ENCODE assay signal across 18 cellular contexts in genomic region chr11:111645657-111646316, GRCh38. TPM values are rescaled to one million over a fixed set of nuclear protein-coding genes. Genes with fewer than 3 reads are reported as not detected.
DNase-seq lines count a peak whose midpoint lies in the region; ATAC-seq and TF ChIP-seq lines count a peak whose summit lies in the region.
"Had no signal": no experiment of that assay in that cellular context is flagged by ENCODE, and none has a peak within 500 bp of the region (broad histone marks: within the 10 kb centered on the region; RNA-seq: fewer than 3 reads in every experiment).

No MANE protein-coding gene starts in this region.

- H3K27ac Mint-ChIP-seq in CD8-positive, alpha-beta T cell, result no peak overlapping the region
- H3K27ac Mint-ChIP-seq: CD4-positive, alpha-beta T cell; GM23338; HFFc6 had no signal

- no peak overlapping the region for H3K4me3 Mint-ChIP-seq in CD8-positive, alpha-beta T cell
- H3K4me3 Mint-ChIP-seq: CD4-positive, alpha-beta T cell; GM23338; HFFc6 had no signal

- TF ChIP-seq POLR2A in NB4 (IDR thresholded peaks at IDR 0.05; ENCODE audit: extremely low read depth, insufficient read length) (no peak), upper lobe of left lung (IDR thresholded peaks at IDR 0.05) (no peak)

- no peaks in the 10 kb centered on the region for H3K9me3 ChIP-seq in A673 (ENCODE audit: low read depth, low read length, poor library complexity, severe bottlenecking)
- H3K9me3 ChIP-seq in mucosa of descending colon, result no peaks in the 10 kb centered on the region
- no peaks in the 10 kb centered on the region for H3K9me3 ChIP-seq in upper lobe of left lung
- no peaks in the 10 kb centered on the region for H3K9me3 ChIP-seq in CD8-positive, alpha-beta T cell (ENCODE audit: low read length)
- H3K9me3 ChIP-seq: A549 had no signal

- H3K4me3 ChIP-seq in A673 (ENCODE audit: low read depth, low read length, poor library complexity, severe bottlenecking), result no peak overlapping the region
- H3K4me3 ChIP-seq in NB4 (ENCODE audit: low read depth, low read length), result no peak overlapping the region
- H3K4me3 ChIP-seq in mucosa of descending colon, result no peak overlapping the region
- no peak overlapping the region for H3K4me3 ChIP-seq in upper lobe of left lung
- no peak overlapping the region for H3K4me3 ChIP-seq in CD8-positive, alpha-beta T cell (ENCODE audit: low read depth, low read length)
- H3K4me3 ChIP-seq: A549, GM23338 had no signal

- DNase-seq in A673 (ENCODE audit: low spot score) (peak; percentile 19), HEK293T (ENCODE audit: extremely low spot score) (no peak), NB4 (ENCODE audit: low read depth) (peak; percentile 17), mucosa of descending colon (peak in 2 of 3 donors; percentile 37 to 51), ureter (ENCODE audit: low spot score) (no peak), upper lobe of left lung (no peak), epidermal melanocyte (ENCODE audit: insufficient read length, low spot score) (no peak)
- DNase-seq in CD8-positive, alpha-beta T cell, result no peak
- DNase-seq: C1 segment of cervical spinal cord; CD4-positive, alpha-beta T cell; DMS153; DMS79; GDM1; HCEC 1CT; HFFc6 had no signal

- 90 to 91% methylated on average over 9 of the region's 9 CpGs for WGBS in upper lobe of left lung, 2 donors

- TF ChIP-seq EP300 in upper lobe of left lung (IDR thresholded peaks at IDR 0.05), result no peak

- peaks cover 7% of the 10 kb centered on the region for H3K4me1 ChIP-seq in A673 (ENCODE audit: insufficient read depth, low read length, poor library complexity, severe bottlenecking)
- H3K4me1 ChIP-seq in mucosa of descending colon (ENCODE audit: low read depth), result peaks cover 4% of the 10 kb centered on the region
- H3K4me1 ChIP-seq in upper lobe of left lung, result peaks cover 0 to 9% (median 0%) of the 10 kb centered on the region in 4 donors
- no peaks in the 10 kb centered on the region for H3K4me1 ChIP-seq in CD8-positive, alpha-beta T cell (ENCODE audit: insufficient read depth, low read length)
- H3K4me1 ChIP-seq: A549 had no signal

- H3K4me1 Mint-ChIP-seq in CD8-positive, alpha-beta T cell (ENCODE audit: low read depth), result no peaks in the 10 kb centered on the region

- POLR2A ChIA-PET in A673 (lab: Charles Lee; ENCODE audit: low non-redundant PET), result no interaction called here
- POLR2A ChIA-PET in HEK293T (lab: Yijun Ruan, JAX), result no interaction called here
- POLR2A ChIA-PET in CD8-positive, alpha-beta T cell (lab: Charles Lee), result no interaction called here

- H3K27me3 ChIP-seq in A673 (replicated peaks; ENCODE audit: insufficient read depth, low read depth, low read length, poor library complexity) (no peaks in the 10 kb centered on the region), upper lobe of left lung (no peaks in the 10 kb centered on the region)
- H3K27me3 ChIP-seq in CD8-positive, alpha-beta T cell (ENCODE audit: insufficient read depth, low read length), result no peaks in the 10 kb centered on the region

- no TSS peak for BruUV-seq in A673 (replicated peaks; lab: Mats Ljungman, UMichigan)

- intact Hi-C loops in A673 (cut with micrococcal nuclease; ENCODE audit: unreplicated experiment), result no loop called here
- intact Hi-C loops in mucosa of descending colon (cut with DNase I, micrococcal nuclease), result no loop called here
- intact Hi-C loops in CD8-positive, alpha-beta T cell (cut with DNase I, micrococcal nuclease), result no loop called here

- no peaks in the 10 kb centered on the region for H3K9me3 Mint-ChIP-seq in CD8-positive, alpha-beta T cell
- H3K9me3 Mint-ChIP-seq: CD4-positive, alpha-beta T cell; GM23338; HFFc6 had no signal

- peak; percentile 94 for ATAC-seq in mucosa of descending colon
- no peak for ATAC-seq in upper lobe of left lung (ENCODE audit: low FRiP score in 2 of 2)
- no peak for ATAC-seq in CD8-positive, alpha-beta T cell
- ATAC-seq: A549, GM23338 had no signal

- H3K27ac ChIP-seq in A673 (ENCODE audit: low read depth, low read length, poor library complexity, severe bottlenecking) (no peak overlapping the region), upper lobe of left lung (no peak overlapping the region)
- H3K27ac ChIP-seq in CD8-positive, alpha-beta T cell (ENCODE audit: low read depth, low read length), result no peak overlapping the region
- H3K27ac ChIP-seq: 22Rv1, A549 had no signal

- peaks cover 17% of the 10 kb centered on the region for H3K36me3 Mint-ChIP-seq in CD8-positive, alpha-beta T cell

- CTCF ChIA-PET in A673 (lab: Charles Lee), result interaction anchor here (0.6 kb wide), 2 partner anchors 27 to 129 kb away, joined by 3 read pairs; no protein-coding TSS in a partner anchor
- CTCF ChIA-PET in HEK293T (lab: Yijun Ruan, JAX), result no interaction called here
- CTCF ChIA-PET in CD8-positive, alpha-beta T cell (lab: Charles Lee), result no interaction called here

- H3K27me3 Mint-ChIP-seq in CD8-positive, alpha-beta T cell (ENCODE audit: low read depth), result no peaks in the 10 kb centered on the region
- H3K27me3 Mint-ChIP-seq: CD4-positive, alpha-beta T cell had no signal

- TF ChIP-seq CTCF in A673 (conservative IDR thresholded peaks at IDR 0.05; ENCODE audit: low read depth, low read length) (no peak), NB4 (IDR thresholded peaks at IDR 0.05; ENCODE audit: low read depth, low read length) (no peak), mucosa of descending colon (IDR thresholded peaks at IDR 0.05) (no peak), upper lobe of left lung (IDR thresholded peaks at IDR 0.05) (no peak)
- TF ChIP-seq CTCF in CD8-positive, alpha-beta T cell (IDR thresholded peaks at IDR 0.05), result no peak

- H3K36me3 ChIP-seq in A673 (ENCODE audit: insufficient read depth, low read length, poor library complexity, severe bottlenecking) (no peaks in the 10 kb centered on the region), mucosa of descending colon (ENCODE audit: low read depth) (no peaks in the 10 kb centered on the region), upper lobe of left lung (peaks cover 0 to 6% (median 2%) of the 10 kb centered on the region in 4 donors)
- H3K36me3 ChIP-seq in CD8-positive, alpha-beta T cell (ENCODE audit: insufficient read depth, low read length), result no peaks in the 10 kb centered on the region

TF ChIP-seq in HEK293T, 16 proteins besides CTCF, POLR2A, EP300 and RAD21:
- TF ChIP-seq ZNF384 (IDR thresholded peaks at IDR 0.05) (no peak), NFRKB (IDR thresholded peaks at IDR 0.05) (no peak), LEF1 (IDR thresholded peaks at IDR 0.05; ENCODE audit: borderline replicate concordance) (no peak), TARDBP (IDR thresholded peaks at IDR 0.05) (no peak), ELF4 (IDR thresholded peaks at IDR 0.05) (no peak), FOXM1 (IDR thresholded peaks at IDR 0.05; ENCODE audit: borderline replicate concordance) (no peak), SP1 (IDR thresholded peaks at IDR 0.05) (no peak)
- TF ChIP-seq, protein P1, sequence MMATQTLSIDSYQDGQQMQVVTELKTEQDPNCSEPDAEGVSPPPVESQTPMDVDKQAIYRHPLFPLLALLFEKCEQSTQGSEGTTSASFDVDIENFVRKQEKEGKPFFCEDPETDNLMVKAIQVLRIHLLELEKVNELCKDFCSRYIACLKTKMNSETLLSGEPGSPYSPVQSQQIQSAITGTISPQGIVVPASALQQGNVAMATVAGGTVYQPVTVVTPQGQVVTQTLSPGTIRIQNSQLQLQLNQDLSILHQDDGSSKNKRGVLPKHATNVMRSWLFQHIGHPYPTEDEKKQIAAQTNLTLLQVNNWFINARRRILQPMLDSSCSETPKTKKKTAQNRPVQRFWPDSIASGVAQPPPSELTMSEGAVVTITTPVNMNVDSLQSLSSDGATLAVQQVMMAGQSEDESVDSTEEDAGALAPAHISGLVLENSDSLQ (IDR thresholded peaks at IDR 0.05), result peak; percentile 21; the same call in 1 of the 2 replicates

RNA-seq across cellular contexts. Expression of gene SIK2, which starts 43.5 kb away (rescaled TPM):
- 18.7 and 21.5 TPM in 2 replicates for total RNA-seq in A673 (2021)
- total RNA-seq in mucosa of descending colon, result 10 to 100 TPM; 22.0 to 23.0 (median 22.7) TPM
- 20.7 TPM for total RNA-seq in ureter
- 10 to 100 TPM; 23.0 to 35.9 (median 27.6) TPM for total RNA-seq in upper lobe of left lung
- 1 to 10 TPM; 2.9 to 3.2 TPM for total RNA-seq in CD8-positive, alpha-beta T cell

Comparison
In these comparisons a context has a peak if more than half of its experiments do, and no peak if none do; other contexts are left out.
1. DNase-seq: peak in A673 (single experiment), NB4 (single experiment) and mucosa of descending colon (2 of 3); none in HEK293T (single experiment), ureter (single experiment), upper lobe of left lung (0 of 2), epidermal melanocyte (single experiment) and CD8-positive, alpha-beta T cell (0 of 7).